ENCODE assay signal across 14 cellular contexts in genomic region chr12:13209279-13210021, GRCh38. TPM values are rescaled to one million over a fixed set of nuclear protein-coding genes. Genes with fewer than 3 reads are reported as not detected.
DNase-seq lines count a peak whose midpoint lies in the region; ATAC-seq and TF ChIP-seq lines count a peak whose summit lies in the region.
"Had no signal": no experiment of that assay in that cellular context is flagged by ENCODE, and none has a peak within 500 bp of the region (broad histone marks: within the 10 kb centered on the region; RNA-seq: fewer than 3 reads in every experiment).

No MANE protein-coding gene starts in this region.

- H4K8ac ChIP-seq in IMR-90 (ENCODE audit: low read depth in 2 of 2, low read length in 2 of 2) = peak overlapping the region in 1 of 2 experiments; percentile 27; a peak in 1 of 4 replicates

- peaks cover 30% of the 10 kb centered on the region for H3K27me3 Mint-ChIP-seq in stimulated activated memory B cell treated with anti-CD40 and anti-IgM and Interleukin-4, amounts not matched to agents 10 μg/mL and 1 μg/mL and 100 μg/mL, for 72 hours
- H3K27me3 Mint-ChIP-seq: CD4-positive, CD25-positive, alpha-beta regulatory T cell had no signal

- H3K36me3 ChIP-seq in IMR-90 (ENCODE audit: control insufficient read depth, insufficient read depth, low read length) (peaks cover 18% of the 10 kb centered on the region), brain microvascular endothelial cell (replicated peaks) (peaks cover 30% of the 10 kb centered on the region), hepatocyte (replicated peaks; ENCODE audit: insufficient read depth, low read depth) (no peaks in the 10 kb centered on the region), tibial nerve (peaks cover 0 to 21% (median 3%) of the 10 kb centered on the region in 3 donors)
- H3K36me3 ChIP-seq: cardiac muscle cell had no signal

- TF ChIP-seq POLR2A in IMR-90 (IDR thresholded peaks at IDR 0.05; ENCODE audit: low read depth, low read length) (no peak), tibial nerve (IDR thresholded peaks at IDR 0.05) (no peak)

- H3K4me1 ChIP-seq in IMR-90 (ENCODE audit: control insufficient read depth, insufficient read depth, low read length) = peaks cover 35% of the 10 kb centered on the region
- H3K4me1 ChIP-seq in hepatocyte (ENCODE audit: insufficient read depth) = peaks cover 32% of the 10 kb centered on the region
- H3K4me1 ChIP-seq in tibial nerve = peaks cover 4 to 84% (median 55%) of the 10 kb centered on the region in 4 donors

- no peak for DNase-seq in IMR-90
- DNase-seq in brain microvascular endothelial cell = no peak
- DNase-seq in hepatocyte (ENCODE audit: low spot score) = no peak
- DNase-seq in tibial nerve (ENCODE audit: low spot score in 2 of 2) = no peak
- no peak for DNase-seq in NCI-H2171 (lab: John Stamatoyannopoulos, UW)
- no peak for DNase-seq in T-helper 1 cell
- DNase-seq: activated naive CD4-positive, alpha-beta T cell treated with Interleukin-2 at 50 U/mL for 16 hours; CD4-positive, CD25-positive, alpha-beta regulatory T cell; NCI-H2107; NK-92 treated with Interleukin-12 subunit alpha and Interleukin-12 subunit beta, amount 100 ng/mL, for 24 hours had no signal

- peaks cover 45 to 85% of the 10 kb centered on the region in 2 experiments for H3K79me1 ChIP-seq in IMR-90 (ENCODE audit: low read depth in 1 of 2, low read length in 2 of 2)

- H3K4me2 ChIP-seq in IMR-90 (ENCODE audit: low read depth, low read length) (peak overlapping the region; percentile 63), hepatocyte (no peak overlapping the region)

- H3K36me3 Mint-ChIP-seq in stimulated activated memory B cell treated with anti-CD40 and anti-IgM and Interleukin-4, amounts not matched to agents 10 μg/mL and 1 μg/mL and 100 μg/mL, for 72 hours = no peaks in the 10 kb centered on the region
- H3K36me3 Mint-ChIP-seq: CD4-positive, CD25-positive, alpha-beta regulatory T cell had no signal

- H2AFZ ChIP-seq in IMR-90 (replicated peaks; ENCODE audit: low read length, poor library complexity) = no peak overlapping the region
- H2AFZ ChIP-seq in hepatocyte = no peak overlapping the region

- no peaks in the 10 kb centered on the region for H3K9me2 ChIP-seq in hepatocyte (replicated peaks; ENCODE audit: insufficient read depth)

- H3K27ac ChIP-seq in IMR-90 (ENCODE audit: insufficient read depth, low read length) (peak overlapping the region; percentile 29; the same call in 1 of the 2 replicates), brain microvascular endothelial cell (peak overlapping the region; percentile 27), hepatocyte (peak overlapping the region; percentile 8), skin epidermis (peak overlapping the region in 11 of 21 experiments; percentile 4 to 86 (median 20)), tibial nerve (peak overlapping the region in 2 of 4 donors; percentile 15 to 63)
- H3K27ac ChIP-seq: cardiac muscle cell had no signal

- peak overlapping the region; percentile 8; the same call in 1 of the 2 replicates for H4K91ac ChIP-seq in IMR-90 (ENCODE audit: insufficient read depth, low read depth, low read length)

- H3K4ac ChIP-seq in IMR-90 (ENCODE audit: low read depth, low read length) = peak overlapping the region; percentile 59

- H3K9ac ChIP-seq in IMR-90 (ENCODE audit: low read depth, low read length) = peak overlapping the region; percentile 20; the same call in 1 of the 2 replicates

- H3K4me3 ChIP-seq in IMR-90 (ENCODE audit: insufficient read depth, low read depth, low read length) (no peak overlapping the region), brain microvascular endothelial cell (ENCODE audit: low read depth, low read length) (no peak overlapping the region), hepatocyte (no peak overlapping the region), skin epidermis (no peak overlapping the region), tibial nerve (no peak overlapping the region)
- H3K4me3 ChIP-seq: cardiac muscle cell, GM12878 had no signal

- no peaks in the 10 kb centered on the region for H3K9me3 ChIP-seq in IMR-90 (ENCODE audit: control insufficient read depth, insufficient read depth, low read length)
- H3K9me3 ChIP-seq in hepatocyte (ENCODE audit: low read depth) = no peaks in the 10 kb centered on the region
- H3K9me3 ChIP-seq in tibial nerve = no peaks in the 10 kb centered on the region

- H3K18ac ChIP-seq in IMR-90 (ENCODE audit: low read depth, low read length) = peak overlapping the region; percentile 38; the same call in 1 of the 2 replicates

- BruUV-seq in IMR-90 (replicated peaks; lab: Mats Ljungman, UMichigan) = no TSS peak

- peak overlapping the region; percentile 6; the same call in 1 of the 2 replicates for H2BK20ac ChIP-seq in IMR-90 (ENCODE audit: low read depth, low read length)

- H3K56ac ChIP-seq in IMR-90 (ENCODE audit: extremely low read depth, insufficient read depth, low read length) = no peak overlapping the region

- WGBS in IMR-90 (ENCODE audit: extremely low coverage in 2 of 2, insufficient read length in 1 of 2), 2 experiments = no CpG with 5 or more reads among the region's 9 CpGs
- WGBS in hepatocyte (ENCODE audit: low lambda C conversion rate, missing lambda C conversion rate) = 70% methylated on average over 9 of the region's 9 CpGs
- 55 to 67% methylated on average over 9 of the region's 9 CpGs for WGBS in tibial nerve, 2 donors

- peaks cover 34% of the 10 kb centered on the region for H3K9me1 ChIP-seq in IMR-90 (ENCODE audit: insufficient read depth, low read length)

- no peak for ATAC-seq in IMR-90 (ENCODE audit: low read depth)
- ATAC-seq in stimulated activated memory B cell treated with anti-CD40 and anti-IgM and Interleukin-4, amounts not matched to agents 10 μg/mL and 1 μg/mL and 100 μg/mL, for 72 hours = no peak
- ATAC-seq: GM12878 had no signal

- peak overlapping the region; percentile 75; the same call in 1 of the 3 replicates for H2BK15ac ChIP-seq in IMR-90 (ENCODE audit: low read depth, low read length)

- H4K20me1 ChIP-seq in IMR-90 (ENCODE audit: insufficient read depth, low read length) (peaks cover 22% of the 10 kb centered on the region; the same call in 1 of the 2 replicates), hepatocyte (ENCODE audit: insufficient read depth, poor library complexity, severe bottlenecking) (no peaks in the 10 kb centered on the region)

- no peak overlapping the region for H2AK9ac ChIP-seq in IMR-90 (replicated peaks; ENCODE audit: low read depth, low read length, poor library complexity)

- no peak for TF ChIP-seq EP300 in tibial nerve (IDR thresholded peaks at IDR 0.05)

- CTCF ChIA-PET in IMR-90 (lab: Yijun Ruan, JAX) = interaction anchor here (1.2 to 2.3 kb wide), 2 partner anchors 185 to 230 kb away, joined by 3 to 19 read pairs; no protein-coding TSS in a partner anchor

- POLR2A ChIA-PET in IMR-90 (lab: Charles Lee; ENCODE audit: unreplicated experiment) = interaction anchor here (0.9 kb wide), 1 partner anchor 13 kb away, joined by 3 read pairs; the partner anchor contains the start of gene EMP1

- TF ChIP-seq RAD21 in IMR-90 (IDR thresholded peaks at IDR 0.05; ENCODE audit: low read length) = no peak

- intact Hi-C loops in IMR-90 (cut with micrococcal nuclease) = loop anchor here (5.0 to 10.0 kb wide), 2 partner anchors 207 to 425 kb away; partner anchors contain the start of genes APOLD1 and HEBP1

- H2BK5ac ChIP-seq in IMR-90 (ENCODE audit: low read depth, low read length, poor library complexity, severe bottlenecking) = peak overlapping the region; percentile 34

- peak overlapping the region; percentile 83 for H2AK5ac ChIP-seq in IMR-90 (ENCODE audit: low read depth, low read length)

- no peak for TF ChIP-seq CTCF in IMR-90 (conservative IDR thresholded peaks at IDR 0.05; ENCODE audit: low read depth, low read length)
- TF ChIP-seq CTCF in brain microvascular endothelial cell (IDR thresholded peaks at IDR 0.05; ENCODE audit: low read depth, low read length, missing control alignments) = no peak
- no peak for TF ChIP-seq CTCF in hepatocyte (IDR thresholded peaks at IDR 0.05; ENCODE audit: poor library complexity)
- no peak for TF ChIP-seq CTCF in tibial nerve (IDR thresholded peaks at IDR 0.05)

- no peaks in the 10 kb centered on the region for H3K9me3 Mint-ChIP-seq in stimulated activated memory B cell treated with anti-CD40 and anti-IgM and Interleukin-4, amounts not matched to agents 10 μg/mL and 1 μg/mL and 100 μg/mL, for 72 hours
- H3K9me3 Mint-ChIP-seq: CD4-positive, CD25-positive, alpha-beta regulatory T cell had no signal

- peak overlapping the region; percentile 69 for H3K14ac ChIP-seq in IMR-90 (replicated peaks; ENCODE audit: low read depth, low read length)

- dilution Hi-C loops in IMR-90 (cut with HindIII; ENCODE audit: low sequenced_read_pairs, unreplicated experiment) = no loop called here

- H3K79me2 ChIP-seq in hepatocyte = no peaks in the 10 kb centered on the region

- in situ Hi-C loops in IMR-90 (cut with MboI; ENCODE audit: low sequenced_read_pairs) (loop anchor here (5.0 kb wide), 3 partner anchors 112 to 292 kb away; no protein-coding TSS in a partner anchor), brain microvascular endothelial cell (cut with HindIII; ENCODE audit: low pct_ligation_motif_present, low sequenced_read_pairs) (loop anchor here (25.0 kb wide), 2 partner anchors 222 to 372 kb away; no protein-coding TSS in a partner anchor)

- H3K27ac Mint-ChIP-seq in stimulated activated memory B cell treated with anti-CD40 and anti-IgM and Interleukin-4, amounts not matched to agents 10 μg/mL and 1 μg/mL and 100 μg/mL, for 72 hours = no peak overlapping the region

- peaks cover 12% of the 10 kb centered on the region for H3K4me1 Mint-ChIP-seq in stimulated activated memory B cell treated with anti-CD40 and anti-IgM and Interleukin-4, amounts not matched to agents 10 μg/mL and 1 μg/mL and 100 μg/mL, for 72 hours

- peak overlapping the region; percentile 34; the same call in 1 of the 2 replicates for H4K5ac ChIP-seq in IMR-90 (ENCODE audit: low read depth, low read length)

- peak overlapping the region; percentile 50; the same call in 1 of the 2 replicates for H2BK120ac ChIP-seq in IMR-90 (ENCODE audit: low read depth, low read length)

- H3K27me3 ChIP-seq in IMR-90 (ENCODE audit: control insufficient read depth, insufficient read depth, low read length) = no peaks in the 10 kb centered on the region
- no peaks in the 10 kb centered on the region for H3K27me3 ChIP-seq in brain microvascular endothelial cell (replicated peaks)
- no peaks in the 10 kb centered on the region for H3K27me3 ChIP-seq in hepatocyte
- no peaks in the 10 kb centered on the region for H3K27me3 ChIP-seq in tibial nerve
- H3K27me3 ChIP-seq: cardiac muscle cell had no signal

- H3K23ac ChIP-seq in IMR-90 (ENCODE audit: low read depth, low read length) = 0 out of 2 replicates have a peak overlapping the region, but pooled peaks have one; percentile 41

- H3K4me3 Mint-ChIP-seq in stimulated activated memory B cell treated with anti-CD40 and anti-IgM and Interleukin-4, amounts not matched to agents 10 μg/mL and 1 μg/mL and 100 μg/mL, for 72 hours = no peak overlapping the region

RNA-seq across cellular contexts. Expression of gene EMP1, which starts 12.9 kb away (rescaled TPM):
- total RNA-seq in IMR-90 (2012; rRNA removed) (137 and 570 TPM in 2 replicates), hepatocyte (39.9 and 67.3 TPM in 2 replicates), tibial nerve (100 to 1,000 TPM; 231 to 489 (median 258) TPM)
- polyA plus RNA-seq in IMR-90 (2012; rRNA removed) (106 and 201 TPM in 2 replicates), hepatocyte (51.1 and 52.6 TPM in 2 replicates)
- polyA plus RNA-seq in IMR-90 (2012; cell fraction: cytosol; rRNA removed) = 69.6 and 82.0 TPM in 2 replicates
- 81.8 and 230 TPM in 2 replicates for polyA plus RNA-seq in IMR-90 (2012; cell fraction: nucleus; rRNA removed; ENCODE audit: low replicate concordance)
